ENCODE assay signal across 1 cellular context in the genomic region with DNA sequence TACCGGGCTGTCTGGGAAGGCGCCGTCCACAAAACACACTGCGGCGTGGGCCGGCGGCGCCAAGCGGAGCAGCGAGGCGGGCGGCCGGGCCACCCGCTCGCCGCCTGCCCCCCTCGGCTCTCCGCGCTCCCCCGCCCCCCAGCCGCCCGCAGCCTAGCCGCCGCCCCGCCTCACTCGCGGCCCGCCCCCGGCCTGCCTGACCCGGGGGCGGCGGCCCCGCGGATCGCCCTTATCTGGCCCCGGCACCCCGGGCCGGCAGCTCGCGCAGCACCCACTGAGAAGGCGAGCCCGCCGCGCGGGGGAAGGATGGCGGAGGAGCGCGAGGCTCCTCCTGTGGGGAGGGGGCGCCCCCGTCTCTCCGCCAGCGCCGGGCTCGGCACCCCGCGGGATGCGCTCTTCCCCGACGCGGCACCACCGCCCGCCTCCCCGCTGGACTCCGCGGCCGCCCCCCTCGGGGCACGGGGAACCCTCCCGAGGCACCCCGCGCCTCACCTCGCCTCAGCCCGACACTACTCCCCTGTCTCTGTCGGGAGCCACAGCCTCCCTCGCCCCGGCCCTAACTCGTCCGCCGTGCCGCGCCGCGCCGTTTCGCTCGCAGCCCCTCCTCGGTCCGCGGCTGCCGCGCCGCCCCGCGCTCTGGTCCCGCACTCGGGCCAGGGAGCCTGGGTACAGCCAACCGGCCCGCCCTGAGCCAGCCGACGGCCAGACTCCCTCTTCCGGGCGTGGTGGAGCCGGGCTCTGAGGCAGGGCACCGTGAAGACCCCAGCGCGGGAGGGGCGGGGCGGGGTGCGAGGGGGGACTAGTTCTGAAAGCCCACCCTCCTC.
TF ChIP-seq lines count a peak whose summit lies in the region.

No MANE protein-coding gene starts in this region.

TF ChIP-seq in GM23338, 12 proteins besides CTCF, POLR2A, EP300 and RAD21:
- TF ChIP-seq ZNF331 (CRISPR knock-in tag; IDR thresholded peaks at IDR 0.05; ENCODE audit: low read depth): no peak
- TF ChIP-seq ZNF114 (CRISPR knock-in tag; IDR thresholded peaks at IDR 0.05): no peak
- TF ChIP-seq CREB1 (CRISPR knock-in tag; IDR thresholded peaks at IDR 0.05; ENCODE audit: low read depth): no peak
- TF ChIP-seq STAT1 (IDR thresholded peaks at IDR 0.05; ENCODE audit: unreplicated experiment): no peak
- no peak for TF ChIP-seq JUNB (IDR thresholded peaks at IDR 0.05; ENCODE audit: unreplicated experiment)
- TF ChIP-seq ZNF462 (CRISPR knock-in tag; IDR thresholded peaks at IDR 0.05): no peak
- no peak for TF ChIP-seq ETS1 (IDR thresholded peaks at IDR 0.05)
- no peak for TF ChIP-seq NANOG (IDR thresholded peaks at IDR 0.05; ENCODE audit: borderline replicate concordance)
- TF ChIP-seq, protein P1, sequence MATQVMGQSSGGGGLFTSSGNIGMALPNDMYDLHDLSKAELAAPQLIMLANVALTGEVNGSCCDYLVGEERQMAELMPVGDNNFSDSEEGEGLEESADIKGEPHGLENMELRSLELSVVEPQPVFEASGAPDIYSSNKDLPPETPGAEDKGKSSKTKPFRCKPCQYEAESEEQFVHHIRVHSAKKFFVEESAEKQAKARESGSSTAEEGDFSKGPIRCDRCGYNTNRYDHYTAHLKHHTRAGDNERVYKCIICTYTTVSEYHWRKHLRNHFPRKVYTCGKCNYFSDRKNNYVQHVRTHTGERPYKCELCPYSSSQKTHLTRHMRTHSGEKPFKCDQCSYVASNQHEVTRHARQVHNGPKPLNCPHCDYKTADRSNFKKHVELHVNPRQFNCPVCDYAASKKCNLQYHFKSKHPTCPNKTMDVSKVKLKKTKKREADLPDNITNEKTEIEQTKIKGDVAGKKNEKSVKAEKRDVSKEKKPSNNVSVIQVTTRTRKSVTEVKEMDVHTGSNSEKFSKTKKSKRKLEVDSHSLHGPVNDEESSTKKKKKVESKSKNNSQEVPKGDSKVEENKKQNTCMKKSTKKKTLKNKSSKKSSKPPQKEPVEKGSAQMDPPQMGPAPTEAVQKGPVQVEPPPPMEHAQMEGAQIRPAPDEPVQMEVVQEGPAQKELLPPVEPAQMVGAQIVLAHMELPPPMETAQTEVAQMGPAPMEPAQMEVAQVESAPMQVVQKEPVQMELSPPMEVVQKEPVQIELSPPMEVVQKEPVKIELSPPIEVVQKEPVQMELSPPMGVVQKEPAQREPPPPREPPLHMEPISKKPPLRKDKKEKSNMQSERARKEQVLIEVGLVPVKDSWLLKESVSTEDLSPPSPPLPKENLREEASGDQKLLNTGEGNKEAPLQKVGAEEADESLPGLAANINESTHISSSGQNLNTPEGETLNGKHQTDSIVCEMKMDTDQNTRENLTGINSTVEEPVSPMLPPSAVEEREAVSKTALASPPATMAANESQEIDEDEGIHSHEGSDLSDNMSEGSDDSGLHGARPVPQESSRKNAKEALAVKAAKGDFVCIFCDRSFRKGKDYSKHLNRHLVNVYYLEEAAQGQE (IDR thresholded peaks at IDR 0.05; ENCODE audit: unreplicated experiment): no peak
- no peak for TF ChIP-seq EZH2 (IDR thresholded peaks at IDR 0.05; ENCODE audit: low read depth, unreplicated experiment)
- TF ChIP-seq EZH2phosphoT487 (IDR thresholded peaks at IDR 0.05; ENCODE audit: unreplicated experiment): no peak
- no peak for TF ChIP-seq POLR2AphosphoS5 (IDR thresholded peaks at IDR 0.05; ENCODE audit: low read depth)
